Comparison of ENCODE assay signal across 1 cellular context in genomic region chr2:232506713-232507112, GRCh38.
TF ChIP-seq lines count a peak whose summit lies in the region.

No MANE protein-coding gene starts in this region.

TF ChIP-seq in K562, 482 proteins besides CTCF, POLR2A, EP300 and RAD21:
- TF ChIP-seq SIX5 (IDR thresholded peaks at IDR 0.05; ENCODE audit: borderline replicate concordance in 1 of 2, insufficient read depth in 1 of 2, low read depth in 1 of 2, low read length in 2 of 2) (no peak), HMG20B (CRISPR knock-in tag; IDR thresholded peaks at IDR 0.05) (no peak), TFAM (CRISPR knock-in tag; conservative IDR thresholded peaks at IDR 0.05) (no peak), IRF9 (tag; IDR thresholded peaks at IDR 0.05) (no peak), ZEB2 (IDR thresholded peaks at IDR 0.05) (no peak), ZNF695 (CRISPR knock-in tag; IDR thresholded peaks at IDR 0.05) (no peak)
